In genomic region chr4:121801715-121802075, GRCh38 we compare ENCODE assay signal across 2 cellular contexts.
TF ChIP-seq lines count a peak whose summit lies in the region.

No MANE protein-coding gene starts in this region.

TF ChIP-seq in SK-N-SH, 30 proteins besides CTCF, POLR2A, EP300 and RAD21 (continued from another document):
- TF ChIP-seq ZBTB33 (IDR thresholded peaks at IDR 0.05; ENCODE audit: borderline replicate concordance, low read depth) (no peak), USF1 (IDR thresholded peaks at IDR 0.05; ENCODE audit: borderline replicate concordance, low read depth) (no peak), NFIC (IDR thresholded peaks at IDR 0.05; ENCODE audit: borderline replicate concordance) (no peak), GABPA (IDR thresholded peaks at IDR 0.05; ENCODE audit: low read depth) (no peak), USF2 (IDR thresholded peaks at IDR 0.05; ENCODE audit: borderline replicate concordance, low read depth, low read length) (no peak), JUND (IDR thresholded peaks at IDR 0.05) (no peak), SIN3A (IDR thresholded peaks at IDR 0.05; ENCODE audit: borderline replicate concordance, low read depth, low read length) (no peak), POLR2AphosphoS5 (IDR thresholded peaks at IDR 0.05; ENCODE audit: low read depth, low read length) (no peak), RFX5 (IDR thresholded peaks at IDR 0.05; ENCODE audit: low read length) (no peak)

TF ChIP-seq in SK-N-SH treated with all-trans-retinoic acid at 6 μM for 48 hours, 23 proteins besides CTCF, POLR2A, EP300 and RAD21 (continued from another document):
- no peak for TF ChIP-seq POU6F1 (CRISPR knock-in tag; IDR thresholded peaks at IDR 0.05; ENCODE audit: borderline replicate concordance, low read depth)
- no peak for TF ChIP-seq CSRNP3 (CRISPR knock-in tag; IDR thresholded peaks at IDR 0.05)
- no peak for TF ChIP-seq SNAI2 (CRISPR knock-in tag; IDR thresholded peaks at IDR 0.05)
- TF ChIP-seq ZNF565 (CRISPR knock-in tag; conservative IDR thresholded peaks at IDR 0.05; ENCODE audit: low read depth) = no peak
- TF ChIP-seq ZC3H10 (CRISPR knock-in tag; IDR thresholded peaks at IDR 0.05) = no peak
- TF ChIP-seq BACH2 (CRISPR knock-in tag; IDR thresholded peaks at IDR 0.05; ENCODE audit: borderline replicate concordance) = no peak
- TF ChIP-seq TCF4 (CRISPR knock-in tag; IDR thresholded peaks at IDR 0.05; ENCODE audit: borderline replicate concordance) = no peak
- no peak for TF ChIP-seq CSDC2 (CRISPR knock-in tag; IDR thresholded peaks at IDR 0.05)
- no peak for TF ChIP-seq TSHZ2 (CRISPR knock-in tag; IDR thresholded peaks at IDR 0.05)
- TF ChIP-seq PPARA (CRISPR knock-in tag; IDR thresholded peaks at IDR 0.05; ENCODE audit: borderline replicate concordance) = no peak
- TF ChIP-seq ZFP30 (CRISPR knock-in tag; IDR thresholded peaks at IDR 0.05) = no peak
- TF ChIP-seq ZNF70 (CRISPR knock-in tag; IDR thresholded peaks at IDR 0.05) = no peak
- no peak for TF ChIP-seq OSR1 (CRISPR knock-in tag; IDR thresholded peaks at IDR 0.05)
- no peak for TF ChIP-seq ZFP3 (CRISPR knock-in tag; IDR thresholded peaks at IDR 0.05)
- no peak for TF ChIP-seq ZNF8 (CRISPR knock-in tag; IDR thresholded peaks at IDR 0.05)
